18 cellular contexts compared by ENCODE assay signal in genomic region chr9:109026306-109026705, GRCh38.
DNase-seq lines count a peak whose midpoint lies in the region; ATAC-seq and TF ChIP-seq lines count a peak whose summit lies in the region.
"Had no signal": no experiment of that assay in that cellular context is flagged by ENCODE, and none has a peak within 500 bp of the region (broad histone marks: within the 10 kb centered on the region; RNA-seq: fewer than 3 reads in every experiment).

No MANE protein-coding gene starts in this region.

- H3K4me3 ChIP-seq in WERI-Rb-1 (ENCODE audit: low read depth, low read length) = no peak overlapping the region
- H3K4me3 ChIP-seq: GM23338 had no signal

- peaks cover 63% of the 10 kb centered on the region for H3K4me1 Mint-ChIP-seq in nephron progenitor cell
- H3K4me1 Mint-ChIP-seq: CD14-positive monocyte had no signal

- no peaks in the 10 kb centered on the region for H3K9me3 ChIP-seq in WERI-Rb-1 (ENCODE audit: severe bottlenecking)

- H3K36me3 ChIP-seq in WERI-Rb-1 = peaks cover 17% of the 10 kb centered on the region

- peak overlapping the region; percentile 71 for H3K27ac ChIP-seq in WERI-Rb-1

- TF ChIP-seq CTCF in WERI-Rb-1 (IDR thresholded peaks at IDR 0.05; ENCODE audit: low read depth, low read length) = no peak
- TF ChIP-seq CTCF in nephron progenitor cell (IDR thresholded peaks at IDR 0.05) = no peak

- H3K4me3 Mint-ChIP-seq in nephron progenitor cell = no peak overlapping the region
- H3K4me3 Mint-ChIP-seq: CD14-positive monocyte, GM23338 had no signal

- H3K36me3 Mint-ChIP-seq in nephron progenitor cell (ENCODE audit: low read depth) = peaks cover 42% of the 10 kb centered on the region

- no peaks in the 10 kb centered on the region for H3K9me3 Mint-ChIP-seq in nephron progenitor cell
- H3K9me3 Mint-ChIP-seq: CD14-positive monocyte, GM23338 had no signal

- no peaks in the 10 kb centered on the region for H3K27me3 ChIP-seq in WERI-Rb-1 (ENCODE audit: insufficient read depth, low read depth, severe bottlenecking)

- H3K27me3 Mint-ChIP-seq in nephron progenitor cell (ENCODE audit: low read depth, poor library complexity) = no peaks in the 10 kb centered on the region

- no peak for ATAC-seq in HG03520 (IDR thresholded peaks at IDR 0.05; ENCODE audit: unreplicated experiment)
- ATAC-seq: GM23338, HCT116, HepG2, Right ventricle myocardium inferior had no signal

- DNase-seq in NCI-H524 (lab: John Stamatoyannopoulos, UW) (peak; percentile 62 to 79), WERI-Rb-1 (peak; percentile 72), nephron progenitor cell (no peak), NCI-H2107 (lab: John Stamatoyannopoulos, UW) (no peak), islet precursor cell (no peak), NCI-H748 treated with DMSO at 0.1 percent for 48 hours (lab: John Stamatoyannopoulos, UW) (no peak)
- DNase-seq: COR-L47; GF-D8; KBM-7; NCI-H1694 treated with DMSO at 0.1 percent for 48 hours; NCI-H526; NK-92 treated with Interleukin-12 subunit alpha and Interleukin-12 subunit beta, amount 100 ng/mL, for 24 hours had no signal

- peak overlapping the region; percentile 58 for H3K27ac Mint-ChIP-seq in nephron progenitor cell
- H3K27ac Mint-ChIP-seq: GM23338 had no signal

Comparison
In these comparisons a context has a peak if more than half of its experiments do, and no peak if none do; other contexts are left out.
1. DNase-seq: peak in NCI-H524 (2 of 2) and WERI-Rb-1 (single experiment); none in nephron progenitor cell (single experiment), NCI-H2107 (single experiment), islet precursor cell (single experiment) and NCI-H748 treated with DMSO at 0.1 percent for 48 hours (single experiment).